Comparison of ENCODE assay signal across 12 cellular contexts in the genomic region with DNA sequence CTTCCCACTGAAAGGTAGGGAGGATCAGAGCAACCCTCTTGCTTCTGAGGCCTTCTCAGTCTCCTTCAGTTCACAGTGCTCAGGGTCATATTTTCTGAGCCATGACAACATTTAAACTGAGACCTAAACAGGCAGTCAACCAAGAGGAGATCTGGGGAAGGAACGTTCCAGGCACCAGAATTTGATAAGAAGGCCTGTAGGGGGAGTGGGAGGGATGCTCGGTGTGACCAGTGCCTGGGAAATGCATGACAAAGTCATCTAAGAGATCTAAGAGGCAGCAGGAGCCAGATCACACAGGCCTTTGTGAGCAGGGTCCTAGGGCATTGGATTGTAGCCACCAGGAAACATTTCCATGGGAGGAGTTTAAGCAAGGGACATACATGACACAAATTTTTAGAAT.
DNase-seq lines count a peak whose midpoint lies in the region; ATAC-seq and TF ChIP-seq lines count a peak whose summit lies in the region.
"Had no signal": no experiment of that assay in that cellular context is flagged by ENCODE, and none has a peak within 500 bp of the region (broad histone marks: within the 10 kb centered on the region; RNA-seq: fewer than 3 reads in every experiment).

No MANE protein-coding gene starts in this region.

- no peaks in the 10 kb centered on the region for H3K9me3 Mint-ChIP-seq in activated naive CD4-positive, alpha-beta T cell treated with anti-CD3 and anti-CD28 coated beads for 36 hours
- H3K9me3 Mint-ChIP-seq: activated T-cell treated with anti-CD3 and anti-CD28 coated beads, Interleukin-2, amount 50 U/mL, for 4 hours had no signal

- peak; percentile 63 for TF ChIP-seq CTCF in epithelial cell of proximal tubule (conservative IDR thresholded peaks at IDR 0.05; ENCODE audit: low read depth, low read length)

- peaks cover 11% of the 10 kb centered on the region for H3K4me1 Mint-ChIP-seq in activated naive CD4-positive, alpha-beta T cell treated with anti-CD3 and anti-CD28 coated beads for 36 hours (ENCODE audit: low read depth)

- H3K27ac Mint-ChIP-seq in activated naive CD4-positive, alpha-beta T cell treated with anti-CD3 and anti-CD28 coated beads for 36 hours: no peak overlapping the region

- H3K27ac ChIP-seq in substantia nigra (ENCODE audit: low read depth, low read length, poor library complexity, severe bottlenecking): peak overlapping the region; percentile 18
- H3K27ac ChIP-seq: skin epidermis had no signal

- no peak overlapping the region for H3K4me3 ChIP-seq in epithelial cell of proximal tubule (ENCODE audit: low read depth, low read length)
- H3K4me3 ChIP-seq: skin epidermis had no signal

- intact Hi-C loops in activated naive CD4-positive, alpha-beta T cell treated with anti-CD3 and anti-CD28 coated beads for 36 hours (cut with micrococcal nuclease): no loop called here

- no peak for ATAC-seq in HG02885 (IDR thresholded peaks at IDR 0.05; ENCODE audit: poor library complexity, unreplicated experiment)
- no peak for ATAC-seq in GM21381 (IDR thresholded peaks at IDR 0.05; ENCODE audit: unreplicated experiment)
- ATAC-seq: activated T-cell treated with anti-CD3 and anti-CD28 coated beads, Interleukin-2, amount 50 U/mL, for 4 hours had no signal

- no peaks in the 10 kb centered on the region for H3K36me3 Mint-ChIP-seq in activated naive CD4-positive, alpha-beta T cell treated with anti-CD3 and anti-CD28 coated beads for 36 hours (ENCODE audit: low read depth)

- CTCF ChIA-PET in activated naive CD4-positive, alpha-beta T cell treated with anti-CD3 and anti-CD28 coated beads for 36 hours (lab: Charles Lee): no interaction called here

- peak; percentile 15 for DNase-seq in activated naive CD4-positive, alpha-beta T cell treated with anti-CD3 and anti-CD28 coated beads for 36 hours
- no peak for DNase-seq in activated naive CD4-positive, alpha-beta T cell (lab: John Stamatoyannopoulos, UW)
- DNase-seq in NCI-H1930 (lab: John Stamatoyannopoulos, UW): peak; percentile 35 to 49
- DNase-seq in epithelial cell of proximal tubule (ENCODE audit: low read depth): no peak
- DNase-seq in substantia nigra (lab: John Stamatoyannopoulos, UW): peak in 12 of 49 donors; percentile 4 to 31 (median 14)
- no peak for DNase-seq in cerebellar cortex (ENCODE audit: low spot score)
- DNase-seq: activated T-cell treated with anti-CD3 and anti-CD28 coated beads, Interleukin-2, amount 50 U/mL, for 4 hours; DMS79; NCI-H524 treated with DMSO at 0.1 percent for 48 hours had no signal

- no peak overlapping the region for H3K4me3 Mint-ChIP-seq in activated naive CD4-positive, alpha-beta T cell treated with anti-CD3 and anti-CD28 coated beads for 36 hours
- H3K4me3 Mint-ChIP-seq: activated T-cell treated with anti-CD3 and anti-CD28 coated beads, Interleukin-2, amount 50 U/mL, for 4 hours had no signal

- H3K27me3 Mint-ChIP-seq in activated naive CD4-positive, alpha-beta T cell treated with anti-CD3 and anti-CD28 coated beads for 36 hours (ENCODE audit: low read depth): no peaks in the 10 kb centered on the region

Comparison
In these comparisons a context has a peak if more than half of its experiments do, and no peak if none do; other contexts are left out.
1. DNase-seq: peak in activated naive CD4-positive, alpha-beta T cell treated with anti-CD3 and anti-CD28 coated beads for 36 hours (single experiment) and NCI-H1930 (2 of 2); none in activated naive CD4-positive, alpha-beta T cell (0 of 4), epithelial cell of proximal tubule (single experiment) and cerebellar cortex (single experiment).